ENCODE assay signal across 1 cellular context in the genomic region with DNA sequence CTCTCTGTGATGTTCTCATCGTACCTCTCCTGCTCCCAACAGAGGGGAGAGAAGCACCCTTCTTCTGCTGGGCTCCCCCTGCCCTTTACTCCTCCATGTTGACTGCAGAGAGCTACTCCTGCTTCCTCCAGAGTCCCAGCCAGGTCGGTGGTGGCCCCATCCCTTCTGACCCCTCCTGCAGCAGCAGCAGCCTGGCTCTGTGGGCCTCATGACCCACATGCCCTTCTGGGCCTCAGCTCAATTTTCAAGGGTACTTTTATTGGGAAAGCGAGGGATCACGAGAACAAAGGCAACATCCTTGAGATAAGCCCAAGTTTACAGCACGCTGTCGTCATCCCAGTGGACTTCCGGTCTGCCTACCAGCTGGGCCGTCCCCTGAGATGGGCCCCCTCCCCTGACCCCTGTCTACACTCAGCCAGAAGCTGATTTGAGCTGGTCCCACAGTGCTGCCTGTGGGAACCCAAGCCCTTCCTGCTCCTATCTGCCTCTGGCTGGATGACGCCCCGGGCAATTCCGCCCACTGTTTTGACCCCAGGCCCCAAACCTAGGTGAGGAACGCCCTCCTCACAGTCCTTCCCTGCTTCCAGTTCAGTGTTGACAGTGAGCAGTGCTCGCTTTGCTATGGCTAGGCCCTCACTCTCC.
TF ChIP-seq lines count a peak whose summit lies in the region.

No MANE protein-coding gene starts in this region.

TF ChIP-seq in IMR-90, 13 proteins besides CTCF, POLR2A, EP300 and RAD21:
- no peak for TF ChIP-seq SMC3 (IDR thresholded peaks at IDR 0.05; ENCODE audit: low read depth, low read length)
- no peak for TF ChIP-seq MAZ (IDR thresholded peaks at IDR 0.05; ENCODE audit: borderline replicate concordance, low read depth, low read length)
- TF ChIP-seq CEBPB (IDR thresholded peaks at IDR 0.05; ENCODE audit: low read depth, low read length) = no peak
- TF ChIP-seq MXI1 (IDR thresholded peaks at IDR 0.05; ENCODE audit: borderline replicate concordance, low read depth, low read length) = no peak
- TF ChIP-seq, protein P1, sequence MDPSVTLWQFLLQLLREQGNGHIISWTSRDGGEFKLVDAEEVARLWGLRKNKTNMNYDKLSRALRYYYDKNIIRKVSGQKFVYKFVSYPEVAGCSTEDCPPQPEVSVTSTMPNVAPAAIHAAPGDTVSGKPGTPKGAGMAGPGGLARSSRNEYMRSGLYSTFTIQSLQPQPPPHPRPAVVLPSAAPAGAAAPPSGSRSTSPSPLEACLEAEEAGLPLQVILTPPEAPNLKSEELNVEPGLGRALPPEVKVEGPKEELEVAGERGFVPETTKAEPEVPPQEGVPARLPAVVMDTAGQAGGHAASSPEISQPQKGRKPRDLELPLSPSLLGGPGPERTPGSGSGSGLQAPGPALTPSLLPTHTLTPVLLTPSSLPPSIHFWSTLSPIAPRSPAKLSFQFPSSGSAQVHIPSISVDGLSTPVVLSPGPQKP (IDR thresholded peaks at IDR 0.05; ENCODE audit: borderline replicate concordance, low read depth, low read length) = no peak
- TF ChIP-seq RFX5 (IDR thresholded peaks at IDR 0.05; ENCODE audit: low read depth, low read length) = no peak
